In genomic region chr5:1516615-1517601, GRCh38 we compare ENCODE assay signal across 8 cellular contexts. TPM values are rescaled to one million over a fixed set of nuclear protein-coding genes. Genes with fewer than 3 reads are reported as not detected.
DNase-seq lines count a peak whose midpoint lies in the region; ATAC-seq and TF ChIP-seq lines count a peak whose summit lies in the region.

No MANE protein-coding gene starts in this region.

- WGBS in hepatocyte (ENCODE audit: low lambda C conversion rate, missing lambda C conversion rate): 82% methylated on average over 19 of the region's 19 CpGs

- peak overlapping the region; percentile 86 for H3K27ac ChIP-seq in hepatocyte

- DNase-seq in H7: peak; percentile 52
- peak; percentile 6 for DNase-seq in activated naive CD4-positive, alpha-beta T cell treated with anti-CD3 and anti-CD28 coated beads, Interleukin-2, amount 50 U/mL, for 16 hours
- no peak for DNase-seq in hepatocyte (ENCODE audit: low spot score)
- peak; percentile 2 for DNase-seq in stimulated activated naive CD8-positive, alpha-beta T cell treated with anti-CD3 and anti-CD28 coated beads, Interleukin-15, Interleukin-2, amounts not matched to agents 100 U/mL and 50 U/mL, for 24 hours
- DNase-seq in GM13977 (ENCODE audit: low spot score): no peak
- no peak for DNase-seq in HUDEP-2 (lab: John Stamatoyannopoulos, UW; ENCODE audit: unreplicated experiment in 76 of 76)
- no peak for DNase-seq in NCI-H2107 treated with DMSO at 0.1 percent for 48 hours (lab: John Stamatoyannopoulos, UW; ENCODE audit: unreplicated experiment)
- DNase-seq in stimulated activated CD4-positive, alpha-beta T cell treated with anti-CD3 and anti-CD28 coated beads, Interleukin-4, amount 100 ng/mL, for 1 hour: no peak

- H3K9me2 ChIP-seq in hepatocyte (replicated peaks; ENCODE audit: insufficient read depth): no peaks in the 10 kb centered on the region

- in situ Hi-C loops in GM13977 (cut with MboI; ENCODE audit: low pct_unique_long_range_greater_than_20kb, low sequenced_read_pairs, unreplicated experiment): no loop called here

- no peak overlapping the region for H3K4me3 ChIP-seq in H7 (ENCODE audit: insufficient read depth, low read depth, low read length)
- H3K4me3 ChIP-seq in hepatocyte: no peak overlapping the region

- no peaks in the 10 kb centered on the region for H3K9me3 ChIP-seq in hepatocyte (ENCODE audit: low read depth)

- H3K27me3 ChIP-seq in H7 (ENCODE audit: control insufficient read depth, insufficient read depth, low read length) (no peaks in the 10 kb centered on the region), hepatocyte (no peaks in the 10 kb centered on the region)

- H3K36me3 ChIP-seq in H7 (replicated peaks; ENCODE audit: control insufficient read depth, insufficient read depth, low read length) (peaks cover 9% of the 10 kb centered on the region), hepatocyte (replicated peaks; ENCODE audit: insufficient read depth, low read depth) (no peaks in the 10 kb centered on the region)

- peaks cover 33% of the 10 kb centered on the region for H3K4me1 ChIP-seq in hepatocyte (ENCODE audit: insufficient read depth)

- ATAC-seq in stimulated activated naive CD8-positive, alpha-beta T cell treated with anti-CD3 and anti-CD28 coated beads, Interleukin-15, Interleukin-2, amounts not matched to agents 100 U/mL and 50 U/mL, for 24 hours: no peak

- H3K4me2 ChIP-seq in hepatocyte: peak overlapping the region; percentile 27

- no peak overlapping the region for H2AFZ ChIP-seq in hepatocyte

- TF ChIP-seq CTCF in hepatocyte (IDR thresholded peaks at IDR 0.05; ENCODE audit: poor library complexity): no peak
- no peak for TF ChIP-seq CTCF in GM13977 (IDR thresholded peaks at IDR 0.05; ENCODE audit: extremely low read depth, insufficient read depth, missing control alignments)

- H4K20me1 ChIP-seq in hepatocyte (ENCODE audit: insufficient read depth, poor library complexity, severe bottlenecking): peaks cover 30% of the 10 kb centered on the region

- peaks cover 93% of the 10 kb centered on the region for H3K79me2 ChIP-seq in hepatocyte

RNA-seq across cellular contexts. Expression of gene LPCAT1, which starts 6.9 kb away (rescaled TPM):
- total RNA-seq in H7 (2014; rRNA removed; shearing (Covaris generic)): 70.2 and 77.5 TPM in 2 replicates
- 44.1 and 46.7 TPM in 2 replicates for total RNA-seq in hepatocyte
- polyA plus RNA-seq in hepatocyte: 56.0 and 75.7 TPM in 2 replicates

Comparison
In these comparisons a context has a peak if more than half of its experiments do, and no peak if none do; other contexts are left out.
1. DNase-seq: peak in H7 (single experiment), activated naive CD4-positive, alpha-beta T cell treated with anti-CD3 and anti-CD28 coated beads, Interleukin-2, amount 50 U/mL, for 16 hours (single experiment) and stimulated activated naive CD8-positive, alpha-beta T cell treated with anti-CD3 and anti-CD28 coated beads, Interleukin-15, Interleukin-2, amounts not matched to agents 100 U/mL and 50 U/mL, for 24 hours (single experiment); none in hepatocyte (single experiment), GM13977 (single experiment), HUDEP-2 (0 of 76), NCI-H2107 treated with DMSO at 0.1 percent for 48 hours (single experiment) and stimulated activated CD4-positive, alpha-beta T cell treated with anti-CD3 and anti-CD28 coated beads, Interleukin-4, amount 100 ng/mL, for 1 hour (single experiment).